Comparison of ENCODE assay signal across 9 cellular contexts in the genomic region with DNA sequence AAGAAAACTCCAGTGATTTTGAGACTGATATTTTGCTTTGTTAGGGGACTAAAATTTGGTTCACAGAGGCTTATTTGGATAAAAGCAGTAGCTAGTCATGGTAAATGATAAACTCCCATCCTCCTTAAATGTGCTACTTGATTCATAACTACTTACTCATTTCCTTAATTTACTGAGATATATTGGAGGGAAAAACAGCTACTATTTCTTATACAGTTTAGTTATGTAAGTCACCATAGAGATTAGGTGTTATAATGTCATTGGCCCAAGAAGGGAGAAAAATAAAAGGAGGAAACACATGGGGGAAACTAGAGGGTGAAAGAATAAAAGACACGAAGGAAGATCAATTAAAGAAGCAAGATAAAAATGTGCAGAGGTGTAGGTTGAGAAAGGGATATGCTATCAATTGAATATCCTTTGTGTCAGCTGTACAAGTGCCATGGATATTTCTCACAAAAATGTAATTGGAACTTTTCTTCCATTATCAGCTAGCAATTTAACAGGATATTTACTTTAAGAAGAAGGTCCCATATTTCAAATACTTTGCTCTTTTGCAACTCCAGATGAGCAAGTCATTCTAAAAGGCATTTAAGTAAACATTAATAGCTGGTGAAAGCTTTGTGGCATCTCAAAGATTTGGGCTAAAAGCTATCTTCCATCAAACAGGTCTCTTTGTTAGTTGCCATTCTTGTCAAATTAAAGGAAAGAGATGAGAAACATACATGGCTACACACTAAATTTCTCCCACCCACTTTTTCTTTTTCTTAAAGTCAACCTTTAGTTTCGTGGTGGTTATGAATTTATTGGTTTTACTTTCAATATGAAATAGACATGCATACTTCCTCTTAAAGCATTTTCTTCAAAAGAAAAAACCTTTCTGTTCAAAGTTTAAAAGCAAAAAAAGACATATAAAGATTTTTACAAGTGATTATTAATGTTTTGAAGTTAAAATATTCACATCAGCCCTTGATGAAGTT.
DNase-seq lines count a peak whose midpoint lies in the region; ATAC-seq, FAIRE-seq and TF ChIP-seq lines count a peak whose summit lies in the region.
"Had no signal": no experiment of that assay in that cellular context is flagged by ENCODE, and none has a peak within 500 bp of the region (broad histone marks: within the 10 kb centered on the region; RNA-seq: fewer than 3 reads in every experiment).

No MANE protein-coding gene starts in this region.

- FAIRE-seq in GM18507 (lab: Jason Lieb, UNC), result peak; percentile 55

- no peak overlapping the region for H3K27ac ChIP-seq in WERI-Rb-1

- ATAC-seq in GM21529 (IDR thresholded peaks at IDR 0.05; ENCODE audit: unreplicated experiment), result peak; percentile 98
- peak; percentile 96 for ATAC-seq in HG03460 (IDR thresholded peaks at IDR 0.05; ENCODE audit: unreplicated experiment)
- no peak for ATAC-seq in Right ventricle myocardium inferior

- intact Hi-C loops in Right ventricle myocardium inferior (cut with DNase I), result no loop called here

- DNase-seq in GM18507 (ENCODE audit: extremely low spot score, insufficient read length, low read depth), result no peak
- DNase-seq in foreskin fibroblast, result peak; percentile 42 to 64
- no peak for DNase-seq in WERI-Rb-1
- no peak for DNase-seq in cerebellum (ENCODE audit: low spot score)
- DNase-seq in iPS-NIHi11 (ENCODE audit: low spot score), result no peak
- no peak for DNase-seq in Right ventricle myocardium inferior (ENCODE audit: missing footprints)
- DNase-seq: activated CD4-positive, alpha-beta T cell treated with anti-CD3 and anti-CD28 coated beads for 48 hours had no signal

- H3K9me3 ChIP-seq in WERI-Rb-1 (ENCODE audit: severe bottlenecking), result no peaks in the 10 kb centered on the region

- no peak for TF ChIP-seq CTCF in foreskin fibroblast (IDR thresholded peaks at IDR 0.05; ENCODE audit: low read depth, low read length)
- no peak for TF ChIP-seq CTCF in WERI-Rb-1 (IDR thresholded peaks at IDR 0.05; ENCODE audit: low read depth, low read length)

- no peaks in the 10 kb centered on the region for H3K36me3 ChIP-seq in WERI-Rb-1

- peak overlapping the region in 1 of 2 donors; percentile 6 for H3K4me3 ChIP-seq in foreskin fibroblast (ENCODE audit: low read depth in 1 of 2, low read length in 2 of 2)
- H3K4me3 ChIP-seq in WERI-Rb-1 (ENCODE audit: low read depth, low read length), result no peak overlapping the region

- H3K27me3 ChIP-seq in WERI-Rb-1 (ENCODE audit: insufficient read depth, low read depth, severe bottlenecking), result no peaks in the 10 kb centered on the region

Comparison
In these comparisons a context has a peak if more than half of its experiments do, and no peak if none do; other contexts are left out.
1. DNase-seq: peak in foreskin fibroblast (2 of 2); none in GM18507 (single experiment), WERI-Rb-1 (single experiment), cerebellum (single experiment), iPS-NIHi11 (single experiment) and Right ventricle myocardium inferior (single experiment).